1 cellular context compared by ENCODE assay signal in the genomic region with DNA sequence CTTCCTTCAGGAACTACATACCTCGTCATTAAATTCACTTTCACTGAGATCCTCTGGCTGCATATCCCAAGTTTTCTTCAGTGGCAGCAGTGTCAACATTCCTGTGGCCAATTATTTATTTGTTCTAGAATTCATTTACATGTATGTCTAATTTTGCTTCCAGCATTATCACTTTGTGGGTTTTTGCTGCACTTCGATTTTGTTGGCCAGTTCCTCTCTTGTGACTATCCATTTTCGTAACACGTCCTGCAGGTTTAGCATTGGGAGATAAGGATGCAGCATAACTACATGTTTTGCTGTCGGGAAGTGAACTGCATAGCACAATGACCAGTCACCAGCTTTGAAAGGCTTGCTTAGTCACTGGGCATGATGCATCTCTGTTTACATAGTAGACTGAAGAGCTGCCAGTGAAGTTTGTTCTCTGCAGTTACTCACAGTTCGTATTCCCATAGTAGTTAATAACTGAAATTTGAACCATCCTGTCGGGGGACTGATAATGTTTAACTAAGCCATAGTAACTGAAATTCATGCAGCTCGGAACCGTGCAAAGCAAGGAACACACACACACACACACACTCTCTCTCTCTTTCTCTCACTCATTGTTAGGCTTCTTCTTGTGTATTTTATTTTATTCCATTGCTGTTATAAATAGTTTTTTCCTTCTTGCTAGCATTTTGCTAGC.
A peak's percentile ranks its signal among the peaks of the same experiment; 100 is the strongest.
TF ChIP-seq lines count a peak whose summit lies in the region.

No MANE protein-coding gene starts in this region.

TF ChIP-seq in K562, 482 proteins besides CTCF, POLR2A, EP300 and RAD21 (continued from another document and continues in another):
- peak in 1 of 2 experiments; percentile 82; a peak in 2 of 4 replicates for TF ChIP-seq HDAC1 (IDR thresholded peaks at IDR 0.05)
- peak; percentile 97 for TF ChIP-seq DPF2 (IDR thresholded peaks at IDR 0.05)
- peak; percentile 90 for TF ChIP-seq LEF1 (IDR thresholded peaks at IDR 0.05)
- TF ChIP-seq BCOR (IDR thresholded peaks at IDR 0.05): no peak
- TF ChIP-seq SMAD3 (CRISPR knock-in tag; conservative IDR thresholded peaks at IDR 0.05): no peak
- TF ChIP-seq ZNF282 (CRISPR knock-in tag; IDR thresholded peaks at IDR 0.05): no peak
- peak; percentile 98 for TF ChIP-seq JUN (IDR thresholded peaks at IDR 0.05; ENCODE audit: borderline replicate concordance, low read depth, low read length)
- 0 out of 2 replicates have a peak, but pooled peaks have one; percentile 54 for TF ChIP-seq JUN (CRISPR knock-in tag; IDR thresholded peaks at IDR 0.05; ENCODE audit: borderline replicate concordance)
- peak; percentile 53 to 61; a peak in 3 of 4 replicates for TF ChIP-seq KDM1A (IDR thresholded peaks at IDR 0.05)
- no peak for TF ChIP-seq FOXJ3 (CRISPR knock-in tag; IDR thresholded peaks at IDR 0.05)
- TF ChIP-seq, protein P1, sequence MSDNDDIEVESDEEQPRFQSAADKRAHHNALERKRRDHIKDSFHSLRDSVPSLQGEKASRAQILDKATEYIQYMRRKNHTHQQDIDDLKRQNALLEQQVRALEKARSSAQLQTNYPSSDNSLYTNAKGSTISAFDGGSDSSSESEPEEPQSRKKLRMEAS (CRISPR knock-in tag; IDR thresholded peaks at IDR 0.05): 0 out of 2 replicates have a peak, but pooled peaks have one; percentile 37
- TF ChIP-seq CBFB (CRISPR knock-in tag; IDR thresholded peaks at IDR 0.05): no peak
- peak; percentile 88 for TF ChIP-seq MAFG (tag; conservative IDR thresholded peaks at IDR 0.05)
- no peak for TF ChIP-seq SMARCB1 (IDR thresholded peaks at IDR 0.05; ENCODE audit: insufficient read length, low read depth)
- TF ChIP-seq NR2C2 (CRISPR knock-in tag; IDR thresholded peaks at IDR 0.05): no peak
- TF ChIP-seq NR2C2 (tag; IDR thresholded peaks at IDR 0.05): peak; percentile 32
- TF ChIP-seq, protein P2, sequence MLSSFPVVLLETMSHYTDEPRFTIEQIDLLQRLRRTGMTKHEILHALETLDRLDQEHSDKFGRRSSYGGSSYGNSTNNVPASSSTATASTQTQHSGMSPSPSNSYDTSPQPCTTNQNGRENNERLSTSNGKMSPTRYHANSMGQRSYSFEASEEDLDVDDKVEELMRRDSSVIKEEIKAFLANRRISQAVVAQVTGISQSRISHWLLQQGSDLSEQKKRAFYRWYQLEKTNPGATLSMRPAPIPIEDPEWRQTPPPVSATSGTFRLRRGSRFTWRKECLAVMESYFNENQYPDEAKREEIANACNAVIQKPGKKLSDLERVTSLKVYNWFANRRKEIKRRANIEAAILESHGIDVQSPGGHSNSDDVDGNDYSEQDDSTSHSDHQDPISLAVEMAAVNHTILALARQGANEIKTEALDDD (IDR thresholded peaks at IDR 0.05): peak; percentile 100
- no peak for TF ChIP-seq ZNF197 (CRISPR knock-in tag; IDR thresholded peaks at IDR 0.05; ENCODE audit: low read depth)
- peak; percentile 91 for TF ChIP-seq CHAMP1 (IDR thresholded peaks at IDR 0.05)
- TF ChIP-seq IRF2 (CRISPR knock-in tag; IDR thresholded peaks at IDR 0.05): no peak
- TF ChIP-seq FOXA3 (CRISPR knock-in tag; conservative IDR thresholded peaks at IDR 0.05 in 1 of 2, IDR thresholded peaks at IDR 0.05 in 1 of 2): peak; percentile 99 to 100
- TF ChIP-seq ZBTB40 (IDR thresholded peaks at IDR 0.05): peak; percentile 63; the same call in 1 of the 2 replicates
- TF ChIP-seq ZBTB40 (CRISPR knock-in tag; IDR thresholded peaks at IDR 0.05): no peak
- peak; percentile 88 for TF ChIP-seq EHMT2 (IDR thresholded peaks at IDR 0.05)
- TF ChIP-seq BRD9 (IDR thresholded peaks at IDR 0.05; ENCODE audit: low read depth, partially characterized antibody): peak; percentile 95
- no peak for TF ChIP-seq XRCC5 (IDR thresholded peaks at IDR 0.05; ENCODE audit: low read depth, low read length)
- peak; percentile 29; the same call in 1 of the 2 replicates for TF ChIP-seq POLR2AphosphoS5 (IDR thresholded peaks at IDR 0.05; ENCODE audit: control insufficient read depth, insufficient read depth, low read depth, low read length)
- peak; percentile 44; the same call in 1 of the 2 replicates for TF ChIP-seq NCOA6 (IDR thresholded peaks at IDR 0.05)
- peak; percentile 40; the same call in 1 of the 2 replicates for TF ChIP-seq MBD2 (IDR thresholded peaks at IDR 0.05; ENCODE audit: borderline replicate concordance, low read depth)
- peak; percentile 93 for TF ChIP-seq FOXA1 (IDR thresholded peaks at IDR 0.05; ENCODE audit: borderline replicate concordance)
- TF ChIP-seq BMI1 (IDR thresholded peaks at IDR 0.05; ENCODE audit: low read length): no peak
- no peak for TF ChIP-seq CHCHD3 (CRISPR knock-in tag; IDR thresholded peaks at IDR 0.05)
- TF ChIP-seq RBM25 (IDR thresholded peaks at IDR 0.05; ENCODE audit: low read depth, low read length, severe bottlenecking): no peak
- peak; percentile 68 for TF ChIP-seq FOS (IDR thresholded peaks at IDR 0.05; ENCODE audit: extremely low read depth, insufficient read length)
- peak; percentile 70 for TF ChIP-seq TAF9B (IDR thresholded peaks at IDR 0.05; ENCODE audit: partially characterized antibody)
- peak; percentile 72; the same call in 1 of the 2 replicates for TF ChIP-seq THRAP3 (IDR thresholded peaks at IDR 0.05; ENCODE audit: borderline replicate concordance)
- TF ChIP-seq UBTF (IDR thresholded peaks at IDR 0.05; ENCODE audit: borderline replicate concordance in 1 of 2, low read depth in 2 of 2, low read length in 2 of 2): no peak
- 0 out of 2 replicates have a peak, but pooled peaks have one; percentile 18 for TF ChIP-seq SIN3B (IDR thresholded peaks at IDR 0.05; ENCODE audit: low read depth)
- no peak for TF ChIP-seq RBM34 (IDR thresholded peaks at IDR 0.05; ENCODE audit: borderline replicate concordance, insufficient read depth, low read length)
- peak; percentile 98 for TF ChIP-seq SMARCE1 (IDR thresholded peaks at IDR 0.05)
- 0 out of 2 replicates have a peak, but pooled peaks have one; percentile 18 for TF ChIP-seq ETV1 (tag; conservative IDR thresholded peaks at IDR 0.05; ENCODE audit: low read depth)
- peak; percentile 73 for TF ChIP-seq HDAC2 (IDR thresholded peaks at IDR 0.05)
- peak; percentile 37 for TF ChIP-seq PML (IDR thresholded peaks at IDR 0.05; ENCODE audit: low read length)
- peak; percentile 37 for TF ChIP-seq DACH1 (IDR thresholded peaks at IDR 0.05; ENCODE audit: partially characterized antibody)
- TF ChIP-seq ASH1L (IDR thresholded peaks at IDR 0.05; ENCODE audit: borderline replicate concordance, low read depth, partially characterized antibody): peak; percentile 62
- no peak for TF ChIP-seq ZNF76 (CRISPR knock-in tag; IDR thresholded peaks at IDR 0.05; ENCODE audit: borderline replicate concordance)
- TF ChIP-seq, protein P3, sequence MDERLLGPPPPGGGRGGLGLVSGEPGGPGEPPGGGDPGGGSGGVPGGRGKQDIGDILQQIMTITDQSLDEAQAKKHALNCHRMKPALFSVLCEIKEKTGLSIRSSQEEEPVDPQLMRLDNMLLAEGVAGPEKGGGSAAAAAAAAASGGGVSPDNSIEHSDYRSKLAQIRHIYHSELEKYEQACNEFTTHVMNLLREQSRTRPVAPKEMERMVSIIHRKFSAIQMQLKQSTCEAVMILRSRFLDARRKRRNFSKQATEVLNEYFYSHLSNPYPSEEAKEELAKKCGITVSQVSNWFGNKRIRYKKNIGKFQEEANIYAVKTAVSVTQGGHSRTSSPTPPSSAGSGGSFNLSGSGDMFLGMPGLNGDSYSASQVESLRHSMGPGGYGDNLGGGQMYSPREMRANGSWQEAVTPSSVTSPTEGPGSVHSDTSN (CRISPR knock-in tag; IDR thresholded peaks at IDR 0.05; ENCODE audit: low read depth): no peak
- TF ChIP-seq, protein P3 (tag; conservative IDR thresholded peaks at IDR 0.05; ENCODE audit: low read depth): peak; percentile 37; the same call in 1 of the 2 replicates
- TF ChIP-seq ZNF24 (IDR thresholded peaks at IDR 0.05): peak; percentile 67; the same call in 1 of the 2 replicates
